8 cellular contexts compared by ENCODE assay signal in genomic region chr2:73175663-73176204, GRCh38. TPM values are rescaled to one million over a fixed set of nuclear protein-coding genes. Genes with fewer than 3 reads are reported as not detected.
A peak's percentile ranks its signal among the peaks of the same experiment; 100 is the strongest.
DNase-seq lines count a peak whose midpoint lies in the region; FAIRE-seq and TF ChIP-seq lines count a peak whose summit lies in the region.

No MANE protein-coding gene starts in this region.

- DNase-seq in EL (peak; percentile 75), Kasumi-1 (lab: John Stamatoyannopoulos, UW) (peak; percentile 39 to 42), cerebellar cortex (ENCODE audit: low spot score) (peak; percentile 33), islet precursor cell (peak; percentile 87), GM12891 (ENCODE audit: insufficient read length, low spot score) (no peak), RKO (ENCODE audit: low spot score) (no peak)
- peak; percentile 58 for DNase-seq in activated CD4-positive, alpha-beta T cell treated with anti-CD3 and anti-CD28 coated beads for 1 hour
- peak; percentile 24 to 58 for DNase-seq in stimulated activated CD4-positive, alpha-beta T cell treated with anti-CD3 and anti-CD28 coated beads, Interleukin-15, amount 100 ng/mL, for 1 hour (ENCODE audit: low read depth in 1 of 2, low spot score in 1 of 2)

- no peak for TF ChIP-seq POLR2A in GM12891 (IDR thresholded peaks at IDR 0.05; ENCODE audit: low read depth, low read length)

- no peak for FAIRE-seq in GM12891 (lab: Jason Lieb, UNC)

TF ChIP-seq in GM12891, 5 proteins besides CTCF, POLR2A, EP300 and RAD21:
- TF ChIP-seq POLR2AphosphoS5 (IDR thresholded peaks at IDR 0.05; ENCODE audit: low read depth, low read length): no peak
- TF ChIP-seq POU2F2 (IDR thresholded peaks at IDR 0.05; ENCODE audit: low read depth, low read length): no peak
- no peak for TF ChIP-seq SPI1 (IDR thresholded peaks at IDR 0.05; ENCODE audit: low read depth, low read length)
- TF ChIP-seq TAF1 (IDR thresholded peaks at IDR 0.05; ENCODE audit: low read depth, low read length): no peak
- TF ChIP-seq PAX5 (IDR thresholded peaks at IDR 0.05; ENCODE audit: insufficient read depth, low read length, severe bottlenecking): no peak

RNA-seq across cellular contexts. Expression of gene NOTO, which starts 26.6 kb away (rescaled TPM):
- polyA plus RNA-seq in GM12891 (2012; ENCODE audit: low read depth, missing spikeins): not detected

RNA-seq across cellular contexts. Expression of gene SMYD5, which starts 38.3 kb away (rescaled TPM):
- polyA plus RNA-seq in GM12891 (2012; ENCODE audit: low read depth, missing spikeins): 16.2 TPM

RNA-seq across cellular contexts. Expression of gene PRADC1, which starts 57.3 kb away (rescaled TPM):
- polyA plus RNA-seq in GM12891 (2012; ENCODE audit: low read depth, missing spikeins): 9.5 TPM

RNA-seq across cellular contexts. Expression of gene CCT7, which starts 58.4 kb away (rescaled TPM):
- polyA plus RNA-seq in GM12891 (2012; ENCODE audit: low read depth, missing spikeins): 344 TPM

Comparison
In these comparisons a context has a peak if more than half of its experiments do, and no peak if none do; other contexts are left out.
1. DNase-seq: peak in EL (single experiment), Kasumi-1 (2 of 2), activated CD4-positive, alpha-beta T cell treated with anti-CD3 and anti-CD28 coated beads for 1 hour (single experiment), cerebellar cortex (single experiment), islet precursor cell (single experiment) and stimulated activated CD4-positive, alpha-beta T cell treated with anti-CD3 and anti-CD28 coated beads, Interleukin-15, amount 100 ng/mL, for 1 hour (2 of 2); none in GM12891 (single experiment) and RKO (single experiment).